ENCODE assay signal across 23 cellular contexts in genomic region chr2:131036269-131036668, GRCh38. TPM values are rescaled to one million over a fixed set of nuclear protein-coding genes. Genes with fewer than 3 reads are reported as not detected.
DNase-seq lines count a peak whose midpoint lies in the region; ATAC-seq and TF ChIP-seq lines count a peak whose summit lies in the region.
"Had no signal": no experiment of that assay in that cellular context is flagged by ENCODE, and none has a peak within 500 bp of the region (broad histone marks: within the 10 kb centered on the region; RNA-seq: fewer than 3 reads in every experiment).

No MANE protein-coding gene starts in this region.

- no peaks in the 10 kb centered on the region for H3K9me3 ChIP-seq in stomach smooth muscle (ENCODE audit: control insufficient read depth in 2 of 2, low read length in 2 of 2)
- H3K9me3 ChIP-seq: ascending aorta, MG63 had no signal

- H3K4me3 Mint-ChIP-seq in activated CD8-positive, alpha-beta memory T cell treated with anti-CD3 and anti-CD28 coated beads, Interleukin-2, amount 10 ng/mL, durations not matched to agents 7 days and 5 days = no peak overlapping the region
- H3K4me3 Mint-ChIP-seq in brain = peak overlapping the region; percentile 71 to 80 (median 77)
- peak overlapping the region; percentile 33 to 82 (median 72) for H3K4me3 Mint-ChIP-seq in naive thymus-derived CD8-positive, alpha-beta T cell

- H3K9ac ChIP-seq in stomach smooth muscle (ENCODE audit: low read length in 2 of 2) = peak overlapping the region in 1 of 2 donors; percentile 21
- H3K9ac ChIP-seq: parathyroid adenoma had no signal

- DNase-seq in activated CD8-positive, alpha-beta memory T cell treated with anti-CD3 and anti-CD28 coated beads, Interleukin-2, amount 10 ng/mL, durations not matched to agents 7 days and 5 days = peak; percentile 37
- no peak for DNase-seq in activated CD8-positive, alpha-beta memory T cell treated with anti-CD3 and anti-CD28 coated beads, Interleukin-2, amount 50 U/mL, for 4 hours
- DNase-seq in naive thymus-derived CD8-positive, alpha-beta T cell = peak in 1 of 10 donors; percentile 43
- DNase-seq in AG08396 (ENCODE audit: low spot score) (no peak), RPMI8226 (no peak)
- DNase-seq: 8988T; activated naive CD4-positive, alpha-beta T cell treated with anti-CD3 and anti-CD28 coated beads for 36 hours; activated T-cell treated with anti-CD3 and anti-CD28 coated beads, Interleukin-2, amount 50 U/mL, for 24 hours; AML-193; GF-D8; KBM-7; MG63; naive B cell; NCI-H2029 treated with DMSO at 0.1 percent for 48 hours; NCI-H226; NCI-H82; SHP77 had no signal

- H3K4me1 Mint-ChIP-seq in activated CD8-positive, alpha-beta memory T cell treated with anti-CD3 and anti-CD28 coated beads, Interleukin-2, amount 10 ng/mL, durations not matched to agents 7 days and 5 days = peaks cover 21% of the 10 kb centered on the region
- peaks cover 31% of the 10 kb centered on the region for H3K4me1 Mint-ChIP-seq in brain
- H3K4me1 Mint-ChIP-seq in naive thymus-derived CD8-positive, alpha-beta T cell = peaks cover 21 to 76% (median 57%) of the 10 kb centered on the region in 4 donors

- peak overlapping the region in 1 of 2 donors; percentile 76 for H3K4me3 ChIP-seq in stomach smooth muscle (ENCODE audit: low read length in 2 of 2)

- POLR2A ChIA-PET in naive thymus-derived CD8-positive, alpha-beta T cell (lab: Charles Lee) = interaction anchor here (0.9 to 1.2 kb wide), 2 partner anchors 9 to 57 kb away, joined by 3 to 6 read pairs; partner anchors contain the start of gene FAM168B

- no peak for ATAC-seq in activated CD8-positive, alpha-beta memory T cell treated with anti-CD3 and anti-CD28 coated beads, Interleukin-2, amount 10 ng/mL, durations not matched to agents 7 days and 5 days
- no peak for ATAC-seq in naive thymus-derived CD8-positive, alpha-beta T cell
- ATAC-seq in GM19023 (IDR thresholded peaks at IDR 0.05; ENCODE audit: unreplicated experiment) = no peak

- no peak overlapping the region for H3K27ac Mint-ChIP-seq in activated CD8-positive, alpha-beta memory T cell treated with anti-CD3 and anti-CD28 coated beads, Interleukin-2, amount 10 ng/mL, durations not matched to agents 7 days and 5 days
- H3K27ac Mint-ChIP-seq in brain = peak overlapping the region in 3 of 5 experiments; percentile 42 to 54 (median 49)
- H3K27ac Mint-ChIP-seq in naive thymus-derived CD8-positive, alpha-beta T cell = peak overlapping the region in 8 of 10 donors; percentile 46 to 78 (median 61)
- H3K27ac Mint-ChIP-seq: activated naive CD4-positive, alpha-beta T cell treated with anti-CD3 and anti-CD28 coated beads for 36 hours; activated T-cell treated with anti-CD3 and anti-CD28 coated beads, Interleukin-2, amount 50 U/mL, for 24 hours; naive B cell had no signal

- H3K9me3 Mint-ChIP-seq in activated CD8-positive, alpha-beta memory T cell treated with anti-CD3 and anti-CD28 coated beads, Interleukin-2, amount 10 ng/mL, durations not matched to agents 7 days and 5 days (ENCODE audit: low read depth) = no peaks in the 10 kb centered on the region
- H3K9me3 Mint-ChIP-seq in brain = no peaks in the 10 kb centered on the region
- H3K9me3 Mint-ChIP-seq in naive thymus-derived CD8-positive, alpha-beta T cell = no peaks in the 10 kb centered on the region
- H3K9me3 Mint-ChIP-seq: activated naive CD4-positive, alpha-beta T cell treated with anti-CD3 and anti-CD28 coated beads for 36 hours; activated T-cell treated with anti-CD3 and anti-CD28 coated beads, Interleukin-2, amount 50 U/mL, for 24 hours; central memory CD8-positive, alpha-beta T cell; naive B cell had no signal

- H3K27me3 ChIP-seq in stomach smooth muscle (ENCODE audit: control insufficient read depth in 1 of 2, insufficient read depth in 2 of 2, low read length in 2 of 2) = no peaks in the 10 kb centered on the region
- H3K27me3 ChIP-seq: ascending aorta, MG63 had no signal

- H3K27me3 Mint-ChIP-seq in activated CD8-positive, alpha-beta memory T cell treated with anti-CD3 and anti-CD28 coated beads, Interleukin-2, amount 10 ng/mL, durations not matched to agents 7 days and 5 days = peaks cover 53% of the 10 kb centered on the region
- H3K27me3 Mint-ChIP-seq in brain = peaks cover 2% of the 10 kb centered on the region
- peaks cover 0 to 4% (median 0%) of the 10 kb centered on the region in 5 donors for H3K27me3 Mint-ChIP-seq in naive thymus-derived CD8-positive, alpha-beta T cell

- H3K4me1 ChIP-seq in stomach smooth muscle (ENCODE audit: control insufficient read depth, insufficient read depth, low read length) = peaks cover 24% of the 10 kb centered on the region
- H3K4me1 ChIP-seq: ascending aorta, parathyroid adenoma had no signal

- H3K36me3 ChIP-seq in stomach smooth muscle (ENCODE audit: control insufficient read depth in 2 of 2, insufficient read depth in 2 of 2, low read length in 2 of 2) = no peaks in the 10 kb centered on the region
- H3K36me3 ChIP-seq: ascending aorta, MG63 had no signal

- H3K36me3 Mint-ChIP-seq in activated CD8-positive, alpha-beta memory T cell treated with anti-CD3 and anti-CD28 coated beads, Interleukin-2, amount 10 ng/mL, durations not matched to agents 7 days and 5 days = no peaks in the 10 kb centered on the region
- H3K36me3 Mint-ChIP-seq in brain = no peaks in the 10 kb centered on the region
- no peaks in the 10 kb centered on the region for H3K36me3 Mint-ChIP-seq in naive thymus-derived CD8-positive, alpha-beta T cell
- H3K36me3 Mint-ChIP-seq: naive B cell had no signal

- TF ChIP-seq CTCF in brain (conservative IDR thresholded peaks at IDR 0.05) = no peak

- peak overlapping the region; percentile 46 for H3K27ac ChIP-seq in stomach smooth muscle (ENCODE audit: low read length)
- H3K27ac ChIP-seq: ascending aorta, parathyroid adenoma had no signal

- CTCF ChIA-PET in activated CD8-positive, alpha-beta memory T cell treated with anti-CD3 and anti-CD28 coated beads, Interleukin-2, amount 10 ng/mL, durations not matched to agents 7 days and 5 days (lab: Charles Lee) = interaction anchor here (1.5 kb wide), 1 partner anchor 25 kb away, joined by 3 read pairs; no protein-coding TSS in a partner anchor

RNA-seq across cellular contexts. Expression of gene FAM168B, which starts 57.0 kb away (rescaled TPM):
- 10 to 100 TPM; 40.6 to 65.5 TPM for total RNA-seq in activated CD8-positive, alpha-beta memory T cell treated with anti-CD3 and anti-CD28 coated beads, Interleukin-2, amount 10 ng/mL, durations not matched to agents 7 days and 5 days
- 80.9 TPM for polyA plus RNA-seq in brain (ENCODE audit: insufficient read depth, low read depth, low replicate concordance)
- total RNA-seq in naive thymus-derived CD8-positive, alpha-beta T cell = 10 to 100 TPM; 82.0 to 89.1 TPM
- polyA plus RNA-seq in naive thymus-derived CD8-positive, alpha-beta T cell = 10 to 100 TPM; 29.9 to 43.8 (median 35.8) TPM
